In the genomic region with DNA sequence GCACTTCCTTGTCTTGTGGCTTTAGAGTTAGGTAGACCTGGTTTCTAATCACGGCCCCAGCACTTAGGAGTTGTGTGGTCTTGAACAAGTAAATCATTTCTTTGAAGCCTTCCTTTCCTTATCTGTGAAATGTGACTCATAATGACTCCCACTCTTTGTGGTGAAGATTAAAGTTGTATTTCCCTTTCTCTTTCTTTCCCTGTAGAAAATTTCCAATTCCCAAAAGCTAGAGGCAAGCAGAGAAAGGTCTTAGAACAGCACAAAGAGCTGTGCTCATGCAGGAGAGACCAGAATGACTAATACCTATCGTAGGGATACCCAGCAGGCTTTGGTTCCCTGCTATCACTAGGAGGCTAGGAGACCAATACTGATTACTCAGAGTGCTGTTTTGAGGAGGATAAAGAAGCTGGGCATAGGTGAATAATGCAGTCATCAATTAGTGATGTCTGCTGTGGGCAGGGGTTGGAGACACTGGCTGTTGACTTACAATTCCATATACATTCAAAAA, we compare ENCODE assay signal across 16 cellular contexts.
DNase-seq lines count a peak whose midpoint lies in the region; ATAC-seq and TF ChIP-seq lines count a peak whose summit lies in the region.
"Had no signal": no experiment of that assay in that cellular context is flagged by ENCODE, and none has a peak within 500 bp of the region (broad histone marks: within the 10 kb centered on the region; RNA-seq: fewer than 3 reads in every experiment).

No MANE protein-coding gene starts in this region.

- DNase-seq in Calu3 (peak; percentile 69), MG63 (peak; percentile 28), epithelial cell of prostate (ENCODE audit: low read depth, low spot score) (peak; percentile 72), myocyte (ENCODE audit: low read depth) (peak; percentile 2), testis (no peak), mucosa of gallbladder (ENCODE audit: low spot score) (no peak)
- DNase-seq in activated T-cell treated with anti-CD3 and anti-CD28 coated beads, Interleukin-2, amount 50 U/mL, for 48 hours: no peak
- DNase-seq: activated CD8-positive, alpha-beta memory T cell treated with anti-CD3 and anti-CD28 coated beads, Interleukin-2, amount 10 ng/mL, durations not matched to agents 7 days and 5 days; CD8-positive, alpha-beta memory T cell; left ventricle myocardium superior; NCI-H1105 treated with DMSO at 0.1 percent for 48 hours; psoas muscle; T-helper 1 cell; upper lobe of left lung had no signal

- BruUV-seq in Calu3 (replicated peaks; lab: Mats Ljungman, UMichigan): no TSS peak

- peak overlapping the region; percentile 37 for H3K4me3 Mint-ChIP-seq in Calu3 (ENCODE audit: low read depth, unreplicated experiment)
- H3K4me3 Mint-ChIP-seq: activated CD8-positive, alpha-beta memory T cell treated with anti-CD3 and anti-CD28 coated beads, Interleukin-2, amount 10 ng/mL, durations not matched to agents 7 days and 5 days; CD8-positive, alpha-beta memory T cell had no signal

- no peak overlapping the region for H3K27ac ChIP-seq in epithelial cell of prostate
- H3K27ac ChIP-seq in testis: no peak overlapping the region
- H3K27ac ChIP-seq: esophagus muscularis mucosa, psoas muscle, upper lobe of left lung had no signal

- peaks cover 19% of the 10 kb centered on the region for H3K36me3 Mint-ChIP-seq in Calu3 (ENCODE audit: insufficient read depth, unreplicated experiment)
- H3K36me3 Mint-ChIP-seq: activated CD8-positive, alpha-beta memory T cell treated with anti-CD3 and anti-CD28 coated beads, Interleukin-2, amount 10 ng/mL, durations not matched to agents 7 days and 5 days had no signal

- intact Hi-C loops in Calu3 (cut with micrococcal nuclease; ENCODE audit: unreplicated experiment) (loop anchor here (5.0 kb wide), 1 partner anchor 148 kb away; no protein-coding TSS in a partner anchor), testis (cut with DNase I; ENCODE audit: low total_unique reads) (no loop called here)

- H3K4me1 Mint-ChIP-seq in Calu3 (ENCODE audit: low read depth, unreplicated experiment): peaks cover 84% of the 10 kb centered on the region
- H3K4me1 Mint-ChIP-seq: activated CD8-positive, alpha-beta memory T cell treated with anti-CD3 and anti-CD28 coated beads, Interleukin-2, amount 10 ng/mL, durations not matched to agents 7 days and 5 days; CD8-positive, alpha-beta memory T cell had no signal

- H3K27me3 Mint-ChIP-seq in Calu3 (ENCODE audit: unreplicated experiment): no peaks in the 10 kb centered on the region
- H3K27me3 Mint-ChIP-seq: activated CD8-positive, alpha-beta memory T cell treated with anti-CD3 and anti-CD28 coated beads, Interleukin-2, amount 10 ng/mL, durations not matched to agents 7 days and 5 days had no signal

- no peak for ATAC-seq in HG03571 (IDR thresholded peaks at IDR 0.05; ENCODE audit: unreplicated experiment)
- ATAC-seq: activated CD8-positive, alpha-beta memory T cell treated with anti-CD3 and anti-CD28 coated beads, Interleukin-2, amount 10 ng/mL, durations not matched to agents 7 days and 5 days; left ventricle myocardium superior; psoas muscle had no signal

- WGBS in testis, 2 donors: 57 to 73% methylated on average over 2 of the region's 2 CpGs

- H3K9me3 ChIP-seq in MG63 (no peaks in the 10 kb centered on the region), testis (no peaks in the 10 kb centered on the region)
- H3K9me3 ChIP-seq: esophagus muscularis mucosa, psoas muscle, upper lobe of left lung had no signal

- H3K9me3 Mint-ChIP-seq in Calu3 (ENCODE audit: low read depth, unreplicated experiment): peaks cover 4% of the 10 kb centered on the region

- H3K27me3 ChIP-seq in MG63: no peaks in the 10 kb centered on the region
- H3K27me3 ChIP-seq in testis: no peaks in the 10 kb centered on the region
- H3K27me3 ChIP-seq: esophagus muscularis mucosa, upper lobe of left lung had no signal

- TF ChIP-seq CTCF in Calu3 (IDR thresholded peaks at IDR 0.05; ENCODE audit: unreplicated experiment): no peak
- no peak for TF ChIP-seq CTCF in testis (IDR thresholded peaks at IDR 0.05)

- H3K4me1 ChIP-seq in testis: no peaks in the 10 kb centered on the region
- H3K4me1 ChIP-seq: psoas muscle had no signal

- TF ChIP-seq POLR2A in testis (IDR thresholded peaks at IDR 0.05): no peak

- H3K27ac Mint-ChIP-seq in Calu3 (ENCODE audit: unreplicated experiment): peak overlapping the region; percentile 94
- H3K27ac Mint-ChIP-seq: activated CD8-positive, alpha-beta memory T cell treated with anti-CD3 and anti-CD28 coated beads, Interleukin-2, amount 10 ng/mL, durations not matched to agents 7 days and 5 days; CD8-positive, alpha-beta memory T cell had no signal

- CTCF ChIA-PET in Calu3 (lab: Charles Lee): interaction anchor here (1.0 to 1.9 kb wide), 8 partner anchors 9 to 523 kb away, joined by 3 to 14 read pairs (median 4); no protein-coding TSS in a partner anchor

- no peaks in the 10 kb centered on the region for H3K36me3 ChIP-seq in MG63
- no peaks in the 10 kb centered on the region for H3K36me3 ChIP-seq in testis (ENCODE audit: low read depth, missing control alignments)
- H3K36me3 ChIP-seq: upper lobe of left lung had no signal

- no peak overlapping the region for H3K4me3 ChIP-seq in MG63
- no peak overlapping the region for H3K4me3 ChIP-seq in testis
- H3K4me3 ChIP-seq: esophagus muscularis mucosa, psoas muscle, upper lobe of left lung had no signal

Comparison
In these comparisons a context has a peak if more than half of its experiments do, and no peak if none do; other contexts are left out.
1. DNase-seq: peak in Calu3 (single experiment), MG63 (single experiment), epithelial cell of prostate (single experiment) and myocyte (single experiment); none in activated T-cell treated with anti-CD3 and anti-CD28 coated beads, Interleukin-2, amount 50 U/mL, for 48 hours (0 of 2), testis (single experiment) and mucosa of gallbladder (single experiment).